Comparison of ENCODE assay signal across 2 cellular contexts in the genomic region with DNA sequence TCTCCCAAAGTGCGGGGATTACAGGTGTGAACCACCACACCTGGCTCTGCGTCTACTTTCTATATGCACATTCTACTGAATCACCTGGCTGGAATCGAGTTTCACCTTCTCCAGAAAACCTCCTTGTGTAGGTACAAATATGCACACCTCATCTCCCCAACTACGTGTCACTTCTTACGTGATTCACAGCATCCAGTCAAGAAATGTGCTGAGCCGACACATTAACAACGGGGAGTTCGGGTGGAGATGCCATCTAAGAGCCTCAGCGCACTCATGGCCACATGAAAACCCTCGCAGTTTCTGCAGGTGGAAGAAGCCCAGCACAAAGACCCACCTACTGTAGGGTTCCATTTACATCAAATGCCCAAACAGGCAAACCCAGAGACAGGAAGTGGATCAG.
TF ChIP-seq lines count a peak whose summit lies in the region.

No MANE protein-coding gene starts in this region.

TF ChIP-seq in IMR-90, 13 proteins besides CTCF, POLR2A, EP300 and RAD21:
- TF ChIP-seq MXI1 (IDR thresholded peaks at IDR 0.05; ENCODE audit: borderline replicate concordance, low read depth, low read length) (no peak), MAFK (IDR thresholded peaks at IDR 0.05; ENCODE audit: low read depth, low read length) (peak; percentile 47; the same call in 1 of the 2 replicates)

TF ChIP-seq in K562, 482 proteins besides CTCF, POLR2A, EP300 and RAD21:
- TF ChIP-seq PML (IDR thresholded peaks at IDR 0.05; ENCODE audit: low read length), result no peak
- TF ChIP-seq, protein P1, sequence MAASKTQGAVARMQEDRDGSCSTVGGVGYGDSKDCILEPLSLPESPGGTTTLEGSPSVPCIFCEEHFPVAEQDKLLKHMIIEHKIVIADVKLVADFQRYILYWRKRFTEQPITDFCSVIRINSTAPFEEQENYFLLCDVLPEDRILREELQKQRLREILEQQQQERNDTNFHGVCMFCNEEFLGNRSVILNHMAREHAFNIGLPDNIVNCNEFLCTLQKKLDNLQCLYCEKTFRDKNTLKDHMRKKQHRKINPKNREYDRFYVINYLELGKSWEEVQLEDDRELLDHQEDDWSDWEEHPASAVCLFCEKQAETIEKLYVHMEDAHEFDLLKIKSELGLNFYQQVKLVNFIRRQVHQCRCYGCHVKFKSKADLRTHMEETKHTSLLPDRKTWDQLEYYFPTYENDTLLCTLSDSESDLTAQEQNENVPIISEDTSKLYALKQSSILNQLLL (CRISPR knock-in tag; IDR thresholded peaks at IDR 0.05; ENCODE audit: borderline replicate concordance), result no peak
- TF ChIP-seq ZNF316 (IDR thresholded peaks at IDR 0.05), result peak; percentile 62; the same call in 1 of the 2 replicates
- TF ChIP-seq EHMT2 (IDR thresholded peaks at IDR 0.05), result no peak
- TF ChIP-seq C11orf30 (IDR thresholded peaks at IDR 0.05; ENCODE audit: low read depth), result peak; percentile 32; the same call in 1 of the 2 replicates
- TF ChIP-seq RHOXF2B (CRISPR knock-in tag; conservative IDR thresholded peaks at IDR 0.05), result no peak
- TF ChIP-seq FOXK2 (conservative IDR thresholded peaks at IDR 0.05 in 1 of 2, IDR thresholded peaks at IDR 0.05 in 1 of 2; ENCODE audit: low read depth in 2 of 2), result no peak
- TF ChIP-seq MAFG (tag; conservative IDR thresholded peaks at IDR 0.05), result peak; percentile 40; the same call in 1 of the 2 replicates
- no peak for TF ChIP-seq PHB2 (IDR thresholded peaks at IDR 0.05; ENCODE audit: low read depth)
- TF ChIP-seq RBM14 (IDR thresholded peaks at IDR 0.05; ENCODE audit: borderline replicate concordance, insufficient read depth, low read depth, low read length), result no peak
- TF ChIP-seq ZNF707 (CRISPR knock-in tag; conservative IDR thresholded peaks at IDR 0.05), result no peak
